10 cellular contexts compared by ENCODE assay signal in the genomic region with DNA sequence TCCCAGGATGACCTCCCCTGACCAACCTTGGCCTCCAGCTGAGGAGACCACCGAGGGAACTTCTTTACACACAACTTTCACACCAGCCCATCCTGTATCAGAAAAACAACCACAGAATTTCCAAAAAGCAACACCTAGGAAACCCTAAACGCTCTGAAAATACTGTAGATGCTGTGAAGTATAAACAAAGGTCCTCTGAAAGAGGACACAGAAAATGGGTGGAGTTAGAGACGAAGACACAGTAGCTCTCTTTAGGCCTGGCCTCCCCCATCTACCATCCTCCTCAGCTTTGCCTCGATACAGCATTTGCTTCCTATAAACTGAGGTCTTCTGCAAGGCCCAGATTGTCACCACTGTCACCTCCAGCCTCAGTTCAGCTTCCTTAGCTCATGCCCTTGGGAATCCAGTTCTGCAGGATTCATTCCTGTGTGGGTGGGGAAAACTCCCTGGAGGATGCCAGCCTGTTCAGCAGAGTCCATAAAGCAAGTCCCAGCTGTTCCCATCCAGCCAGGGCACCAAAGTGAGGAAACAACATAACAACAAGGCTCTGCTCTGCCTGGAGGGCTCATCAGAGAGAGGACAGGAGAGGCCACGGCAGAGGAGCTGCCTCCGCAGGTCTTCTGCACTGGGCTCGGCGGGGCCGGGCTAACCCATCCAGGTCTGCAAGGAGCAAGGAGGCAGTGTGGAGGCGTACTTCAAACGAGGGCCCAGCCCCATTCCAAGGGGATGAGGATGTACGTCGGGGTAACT. TPM values are rescaled to one million over a fixed set of nuclear protein-coding genes. Genes with fewer than 3 reads are reported as not detected.
DNase-seq lines count a peak whose midpoint lies in the region; ATAC-seq and TF ChIP-seq lines count a peak whose summit lies in the region.
"Had no signal": no experiment of that assay in that cellular context is flagged by ENCODE, and none has a peak within 500 bp of the region (broad histone marks: within the 10 kb centered on the region; RNA-seq: fewer than 3 reads in every experiment).

No MANE protein-coding gene starts in this region.

- H3K9me3 ChIP-seq in OCI-LY7 (ENCODE audit: low read length) (no peaks in the 10 kb centered on the region), spleen (no peaks in the 10 kb centered on the region)
- H3K9me3 ChIP-seq: SJCRH30 had no signal

- H4K20me1 ChIP-seq in OCI-LY7 (ENCODE audit: insufficient read depth, low read length): no peaks in the 10 kb centered on the region

- ATAC-seq in HG03469 (IDR thresholded peaks at IDR 0.05; ENCODE audit: unreplicated experiment) (no peak), GM18873 (IDR thresholded peaks at IDR 0.05; ENCODE audit: low FRiP score, unreplicated experiment) (no peak)

- H3K4me1 Mint-ChIP-seq in immature natural killer cell: peaks cover 66 to 82% of the 10 kb centered on the region in 2 donors

- H3K4me3 ChIP-seq in OCI-LY7 (ENCODE audit: low read depth, low read length, poor library complexity, severe bottlenecking) (peak overlapping the region; percentile 31), spleen (no peak overlapping the region)
- H3K4me3 ChIP-seq: SJCRH30 had no signal

- TF ChIP-seq POLR2A in spleen (IDR thresholded peaks at IDR 0.05): no peak

- H3K36me3 ChIP-seq in OCI-LY7 (ENCODE audit: insufficient read depth, low read length): no peaks in the 10 kb centered on the region
- peaks cover 0 to 5% (median 0%) of the 10 kb centered on the region in 6 donors for H3K36me3 ChIP-seq in spleen
- H3K36me3 ChIP-seq: SJCRH30 had no signal

- CTCF ChIA-PET in OCI-LY7 (lab: Charles Lee; ENCODE audit: unreplicated experiment): interaction anchor here (1.1 to 4.2 kb wide), 6 partner anchors 14 to 33 kb away, joined by 4 to 26 read pairs (median 8); a partner anchor contains a TSS

- peaks cover 0 to 1% (median 0%) of the 10 kb centered on the region in 3 donors for H3K27me3 Mint-ChIP-seq in immature natural killer cell (ENCODE audit: low read depth in 3 of 3)

- 74 to 83% (median 79%) methylated on average over 13 of the region's 13 CpGs for WGBS in spleen, 5 donors

- DNase-seq in ELF-1 (ENCODE audit: low read depth, low spot score) (peak; percentile 54), OCI-LY7 (ENCODE audit: low spot score) (no peak), immature natural killer cell (peak in 1 of 3 donors; percentile 9), spleen (no peak), GM10266 (ENCODE audit: extremely low spot score) (no peak), NK-92 (lab: John Stamatoyannopoulos, UW; ENCODE audit: unreplicated experiment) (no peak)
- DNase-seq: NCI-H345, SJCRH30 had no signal

- peak overlapping the region; percentile 0 to 61 (median 31) for H3K4me3 Mint-ChIP-seq in immature natural killer cell

- POLR2A ChIA-PET in OCI-LY7 (lab: Charles Lee): interaction anchor here (0.7 to 6.1 kb wide), 14 partner anchors 8 to 78 kb away, joined by 3 to 58 read pairs (median 4); a partner anchor contains a TSS

- H3K27ac Mint-ChIP-seq in immature natural killer cell: peak overlapping the region; percentile 7 to 91 (median 76)

- no TSS peak for BruUV-seq in OCI-LY7 (replicated peaks; lab: Mats Ljungman, UMichigan)

- no peaks in the 10 kb centered on the region for H3K79me2 ChIP-seq in OCI-LY7 (ENCODE audit: insufficient read depth, low read depth, low read length)

- TF ChIP-seq CTCF in OCI-LY7 (conservative IDR thresholded peaks at IDR 0.05; ENCODE audit: low read length): no peak
- TF ChIP-seq CTCF in spleen (IDR thresholded peaks at IDR 0.05 in 8 of 11, conservative IDR thresholded peaks at IDR 0.05 in 3 of 11): no peak
- no peak for TF ChIP-seq CTCF in GM10266 (IDR thresholded peaks at IDR 0.05; ENCODE audit: control insufficient read depth, insufficient read depth, low read depth, missing control alignments)

- H2AFZ ChIP-seq in OCI-LY7 (ENCODE audit: low read length): peak overlapping the region; percentile 15; the same call in 1 of the 2 replicates

- intact Hi-C loops in OCI-LY7 (cut with micrococcal nuclease; ENCODE audit: unreplicated experiment): loop anchor here (2.0 kb wide), 1 partner anchor 23 kb away; no protein-coding TSS in a partner anchor
- intact Hi-C loops in spleen (cut with DNase I; ENCODE audit: low total_unique reads): no loop called here

- H3K27me3 ChIP-seq in spleen (replicated peaks in 1 of 7): no peaks in the 10 kb centered on the region
- H3K27me3 ChIP-seq: SJCRH30 had no signal

- H3K27ac ChIP-seq in OCI-LY7 (ENCODE audit: low read depth, low read length, poor library complexity, severe bottlenecking): peak overlapping the region; percentile 87
- peak overlapping the region in 5 of 8 donors; percentile 51 to 84 (median 80) for H3K27ac ChIP-seq in spleen
- H3K27ac ChIP-seq: SJCRH30 had no signal

- H3K9me2 ChIP-seq in OCI-LY7 (ENCODE audit: insufficient read depth, low read length): no peaks in the 10 kb centered on the region

- peaks cover 0 to 3% (median 3%) of the 10 kb centered on the region in 3 donors for H3K36me3 Mint-ChIP-seq in immature natural killer cell

- H3K4me1 ChIP-seq in OCI-LY7 (ENCODE audit: insufficient read depth, low read length, poor library complexity, severe bottlenecking): peaks cover 56% of the 10 kb centered on the region
- H3K4me1 ChIP-seq in spleen: peaks cover 74 to 100% (median 97%) of the 10 kb centered on the region in 6 donors

- H3K4me2 ChIP-seq in OCI-LY7 (ENCODE audit: low read length): peak overlapping the region; percentile 75

- no peaks in the 10 kb centered on the region for H3K9me3 Mint-ChIP-seq in immature natural killer cell

RNA-seq across cellular contexts. Expression of a gene that starts 15.0 kb away (rescaled TPM):
- total RNA-seq in OCI-LY7 (2014; rRNA removed; shearing (Covaris generic)): 11.9 and 12.5 TPM in 2 replicates
- total RNA-seq in OCI-LY7 (2022) (36.3 and 43.9 TPM in 2 replicates), spleen (10 to 100 TPM; 45.8 to 72.2 (median 66.5) TPM)
- polyA plus RNA-seq in immature natural killer cell (1 to 10 TPM in 2 of 3 donors, not detected in 1; 1.4 to 2.3 TPM), spleen (10 to 100 TPM in 2 of 3 donors, 1 to 10 TPM in 1; 9.5 to 22.4 (median 10.8) TPM)

RNA-seq across cellular contexts. Expression of a gene that starts 36.6 kb away (rescaled TPM):
- 102 and 120 TPM in 2 replicates for total RNA-seq in OCI-LY7 (2014; rRNA removed; shearing (Covaris generic))
- total RNA-seq in OCI-LY7 (2022) (282 and 343 TPM in 2 replicates), spleen (100 to 1,000 TPM; 112 to 192 (median 163) TPM)
- polyA plus RNA-seq in immature natural killer cell (10 to 100 TPM in 1 of 3 donors, 1 to 10 TPM in 2; 4.6 to 22.6 (median 8.3) TPM), spleen (10 to 100 TPM; 10.6 to 16.8 (median 13.8) TPM)
